In genomic region chr11:58286249-58286648, GRCh38 we compare ENCODE assay signal across 9 cellular contexts. TPM values are rescaled to one million over a fixed set of nuclear protein-coding genes. Genes with fewer than 3 reads are reported as not detected.
DNase-seq lines count a peak whose midpoint lies in the region; ATAC-seq and TF ChIP-seq lines count a peak whose summit lies in the region.
"Had no signal": no experiment of that assay in that cellular context is flagged by ENCODE, and none has a peak within 500 bp of the region (broad histone marks: within the 10 kb centered on the region; RNA-seq: fewer than 3 reads in every experiment).

No MANE protein-coding gene starts in this region.

- TF ChIP-seq CTCF in astrocyte of the cerebellum (IDR thresholded peaks at IDR 0.05; ENCODE audit: low read depth, low read length, missing control alignments) (peak; percentile 45), right lobe of liver (IDR thresholded peaks at IDR 0.05) (peak; percentile 29 to 47 (median 42))

- 9% methylated on average over 1 of the region's 1 CpG for WGBS in right lobe of liver (ENCODE audit: insufficient coverage, low coverage, low lambda C conversion rate, missing lambda C conversion rate)

- ATAC-seq in GM21528 (IDR thresholded peaks at IDR 0.05; ENCODE audit: low FRiP score, unreplicated experiment) (peak; percentile 55), right lobe of liver (peak; percentile 49 to 77 (median 68)), GM18517 (IDR thresholded peaks at IDR 0.05; ENCODE audit: unreplicated experiment) (no peak)

- DNase-seq in NCI-H1694 (lab: John Stamatoyannopoulos, UW) (peak; percentile 12), NCI-H1694 treated with DMSO at 0.1 percent for 48 hours (lab: John Stamatoyannopoulos, UW) (no peak), LHCN-M2 (ENCODE audit: low read depth) (peak; percentile 42), astrocyte of the cerebellum (ENCODE audit: low read depth) (no peak), right lobe of liver (no peak), NCI-H2107 (lab: John Stamatoyannopoulos, UW) (no peak)

- no peaks in the 10 kb centered on the region for H3K36me3 ChIP-seq in right lobe of liver
- H3K36me3 ChIP-seq: BLaER1 treated with 17β-estradiol and CSF1 and Interleukin-3, amounts not matched to agents 10 nM and 100 nM had no signal

- H3K27ac ChIP-seq in right lobe of liver: no peak overlapping the region
- H3K27ac ChIP-seq: BLaER1 treated with 17β-estradiol and CSF1 and Interleukin-3, amounts not matched to agents 10 nM and 100 nM had no signal

- H3K4me3 ChIP-seq in astrocyte of the cerebellum (ENCODE audit: low read depth, low read length) (no peak overlapping the region), right lobe of liver (no peak overlapping the region)
- H3K4me3 ChIP-seq: BLaER1 treated with 17β-estradiol and CSF1 and Interleukin-3, amounts not matched to agents 10 nM and 100 nM had no signal

- in situ Hi-C loops in astrocyte of the cerebellum (cut with HindIII; ENCODE audit: low sequenced_read_pairs): no loop called here

- H3K4me1 ChIP-seq in right lobe of liver: no peaks in the 10 kb centered on the region
- H3K4me1 ChIP-seq: BLaER1 treated with 17β-estradiol and CSF1 and Interleukin-3, amounts not matched to agents 10 nM and 100 nM had no signal

- intact Hi-C loops in right lobe of liver (cut with DNase I): no loop called here

- no peak for TF ChIP-seq POLR2A in right lobe of liver (IDR thresholded peaks at IDR 0.05)

- H3K9me3 ChIP-seq in right lobe of liver: no peaks in the 10 kb centered on the region

- no peaks in the 10 kb centered on the region for H3K27me3 ChIP-seq in right lobe of liver
- H3K27me3 ChIP-seq: BLaER1 treated with 17β-estradiol and CSF1 and Interleukin-3, amounts not matched to agents 10 nM and 100 nM had no signal

RNA-seq across cellular contexts. Expression of gene OR10W1, which starts 18.2 kb away (rescaled TPM):
- total RNA-seq in LHCN-M2 (2014; rRNA removed) (not detected in 2 replicates), right lobe of liver (not detected)
- polyA plus RNA-seq in LHCN-M2 (2012): not detected

RNA-seq across cellular contexts. Expression of gene OR10Q1, which starts 57.5 kb away (rescaled TPM):
- total RNA-seq in LHCN-M2 (2014; rRNA removed): not detected in 2 replicates
- polyA plus RNA-seq in LHCN-M2 (2012): not detected
- not detected for total RNA-seq in right lobe of liver

Comparison
In these comparisons a context has a peak if more than half of its experiments do, and no peak if none do; other contexts are left out.
1. DNase-seq: peak in NCI-H1694 (single experiment) and LHCN-M2 (single experiment); none in NCI-H1694 treated with DMSO at 0.1 percent for 48 hours (single experiment), astrocyte of the cerebellum (single experiment), right lobe of liver (0 of 3) and NCI-H2107 (single experiment).